8 cellular contexts compared by ENCODE assay signal in genomic region chr12:6867407-6868210, GRCh38. TPM values are rescaled to one million over a fixed set of nuclear protein-coding genes. Genes with fewer than 3 reads are reported as not detected.
A peak's percentile ranks its signal among the peaks of the same experiment; 100 is the strongest.
DNase-seq lines count a peak whose midpoint lies in the region; ATAC-seq and TF ChIP-seq lines count a peak whose summit lies in the region.

TPI1 (plus strand) TSS chr12:6867531; CDS start chr12:6867567, 36 bp downstream.

- peak within 1 kb of the TSS; percentile 95 for H3K4me3 ChIP-seq in Jurkat, Clone E6-1 (ENCODE audit: low read length)
- peak within 1 kb of the TSS; percentile 93 for H3K4me3 ChIP-seq in neuron (ENCODE audit: low read length)

- H3K27me3 ChIP-seq in neuron (ENCODE audit: insufficient read depth, low read length), result no peaks in the 10 kb centered on the region

- ATAC-seq in GM21515 (IDR thresholded peaks at IDR 0.05; ENCODE audit: unreplicated experiment), result peak; percentile 52

- no peak for TF ChIP-seq CTCF in subcutaneous adipose tissue (IDR thresholded peaks at IDR 0.05; ENCODE audit: low read depth)

- H3K9me3 ChIP-seq in neuron (ENCODE audit: low read length), result no peaks in the 10 kb centered on the region

- DNase-seq in DMS153 (lab: John Stamatoyannopoulos, UW) (peak; percentile 27), foreskin melanocyte (peak; percentile 52)
- DNase-seq in Jurkat, Clone E6-1 (ENCODE audit: low read depth, low spot score), result peak; percentile 53
- DNase-seq in activated naive CD4-positive, alpha-beta T cell treated with Interleukin-2 at 50 U/mL for 16 hours, result peak; percentile 82

- no peak within 1 kb of the TSS for H2AFZ ChIP-seq in neuron (ENCODE audit: low read depth, low read length)

- TF ChIP-seq POLR2A in Raji (IDR thresholded peaks at IDR 0.05; ENCODE audit: insufficient read depth, low read depth, low read length), result peak; percentile 92

- peaks cover 32% of the 10 kb centered on the region for H3K4me1 ChIP-seq in neuron (ENCODE audit: insufficient read depth, low read length)

- peaks cover 58% of the 10 kb centered on the region for H3K36me3 ChIP-seq in neuron (ENCODE audit: insufficient read depth, low read length)

RNA-seq across cellular contexts. Expression of gene TPI1, which starts in this region (rescaled TPM):
- 825 TPM for polyA plus RNA-seq in Jurkat, Clone E6-1 (2012; ENCODE audit: insufficient read depth, insufficient read length)
- 100 to 1,000 TPM; 207 to 328 (median 256) TPM for total RNA-seq in subcutaneous adipose tissue

Comparison
In these comparisons a context has a peak if more than half of its experiments do, and no peak if none do; other contexts are left out.
1. Peak in every context shown above with its lines: DNase-seq, ATAC-seq and H3K4me3 ChIP-seq.
2. DNase-seq: peak in every context shown above with its lines; median percentile 82 in activated naive CD4-positive, alpha-beta T cell treated with Interleukin-2 at 50 U/mL for 16 hours; 53 in Jurkat, Clone E6-1; 52 in foreskin melanocyte; 27 in DMS153.